ENCODE assay signal across 12 cellular contexts in the genomic region with DNA sequence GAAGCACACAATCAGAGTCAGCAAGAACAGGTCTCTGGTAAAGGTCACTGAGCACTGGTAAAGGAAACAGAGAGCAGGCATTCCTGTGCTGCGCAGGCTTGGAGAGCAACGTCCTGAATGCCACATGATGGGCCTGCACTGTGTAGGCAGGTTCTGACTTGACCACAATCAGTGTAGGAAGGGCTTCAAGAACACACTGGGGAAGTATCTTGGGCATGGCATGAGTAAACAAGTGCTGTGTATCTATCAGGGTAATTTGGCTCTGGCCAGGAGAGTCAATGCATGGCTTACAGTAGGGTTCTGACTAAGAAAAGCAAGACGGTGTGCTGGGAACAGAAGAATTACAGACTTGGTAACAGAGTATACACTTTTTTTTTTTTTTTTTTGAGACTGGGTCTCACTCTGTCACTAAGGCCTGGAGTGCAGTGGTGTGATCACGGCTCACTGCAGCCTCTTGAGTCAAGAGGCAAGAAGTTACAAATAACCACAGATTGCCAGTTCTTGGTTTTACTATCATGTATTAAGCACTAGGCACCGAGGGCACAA. TPM values are rescaled to one million over a fixed set of nuclear protein-coding genes. Genes with fewer than 3 reads are reported as not detected.
DNase-seq lines count a peak whose midpoint lies in the region; ATAC-seq, FAIRE-seq and TF ChIP-seq lines count a peak whose summit lies in the region.
"Had no signal": no experiment of that assay in that cellular context is flagged by ENCODE, and none has a peak within 500 bp of the region (broad histone marks: within the 10 kb centered on the region; RNA-seq: fewer than 3 reads in every experiment).

No MANE protein-coding gene starts in this region.

- H3K27me3 ChIP-seq in Loucy (ENCODE audit: insufficient read depth, low read length, poor library complexity, severe bottlenecking) (no peaks in the 10 kb centered on the region), colonic mucosa (no peaks in the 10 kb centered on the region), pancreas (no peaks in the 10 kb centered on the region)

- no peaks in the 10 kb centered on the region for H3K9me3 ChIP-seq in Loucy (ENCODE audit: insufficient read depth, low read depth, low read length)
- H3K9me3 ChIP-seq in colonic mucosa = no peaks in the 10 kb centered on the region
- H3K9me3 ChIP-seq in pancreas = no peaks in the 10 kb centered on the region

- peak overlapping the region; percentile 54 for H3K27ac ChIP-seq in colonic mucosa
- H3K27ac ChIP-seq in pancreas = peak overlapping the region in 3 of 4 donors; percentile 4 to 21 (median 15)

- ATAC-seq in pancreas (peak; percentile 63 to 83 (median 66)), HG03097 (IDR thresholded peaks at IDR 0.05; ENCODE audit: low FRiP score, unreplicated experiment) (no peak), HG03108 (IDR thresholded peaks at IDR 0.05; ENCODE audit: unreplicated experiment) (no peak)

- H3K9me2 ChIP-seq in Loucy (replicated peaks; ENCODE audit: low read depth, low read length) = no peaks in the 10 kb centered on the region

- peaks cover 65% of the 10 kb centered on the region for H3K79me2 ChIP-seq in Loucy (ENCODE audit: insufficient read depth, low read length)

- H4K20me1 ChIP-seq in Loucy (ENCODE audit: insufficient read depth, low read length, poor library complexity, severe bottlenecking) = no peaks in the 10 kb centered on the region

- peaks cover 52% of the 10 kb centered on the region for H3F3A ChIP-seq in Loucy (ENCODE audit: low read depth)

- FAIRE-seq in GM12891 (lab: Jason Lieb, UNC) (peak; percentile 33), pancreas (lab: Jason Lieb, UNC) (no peak)

- in situ Hi-C loops in ACHN (cut with HindIII; ENCODE audit: low pct_ligation_motif_present, low pct_unique_long_range_greater_than_20kb, low sequenced_read_pairs) = no loop called here

- peak overlapping the region; percentile 67 for H3K4me3 ChIP-seq in Loucy (ENCODE audit: low read length, poor library complexity, severe bottlenecking)
- H3K4me3 ChIP-seq in colonic mucosa = no peak overlapping the region
- no peak overlapping the region for H3K4me3 ChIP-seq in pancreas

- no peak for TF ChIP-seq POLR2A in GM12891 (IDR thresholded peaks at IDR 0.05; ENCODE audit: low read depth, low read length)

- intact Hi-C loops in colonic mucosa (cut with DNase I) = loop anchor here (10.0 kb wide), 1 partner anchor 58 kb away; no protein-coding TSS in a partner anchor
- intact Hi-C loops in pancreas (cut with DNase I) = no loop called here

- peaks cover 50% of the 10 kb centered on the region for H3K36me3 ChIP-seq in Loucy (ENCODE audit: insufficient read depth, low read length)
- no peaks in the 10 kb centered on the region for H3K36me3 ChIP-seq in colonic mucosa
- H3K36me3 ChIP-seq in pancreas = peaks cover 0 to 18% (median 4%) of the 10 kb centered on the region in 3 donors

- H3K4me1 ChIP-seq in Loucy (ENCODE audit: insufficient read depth, low read length, poor library complexity, severe bottlenecking) (peaks cover 90% of the 10 kb centered on the region), colonic mucosa (peaks cover 23% of the 10 kb centered on the region), pancreas (peaks cover 16 to 29% (median 26%) of the 10 kb centered on the region in 3 donors)

- DNase-seq in GM12891 (ENCODE audit: insufficient read length, low spot score) (no peak), colonic mucosa (no peak), pancreas (no peak), ACHN (no peak), NOMO-1 treated with DMSO at 0.1 percent for 48 hours (lab: John Stamatoyannopoulos, UW; ENCODE audit: unreplicated experiment) (no peak)
- DNase-seq: EL, NCI-H2029 treated with DMSO at 0.1 percent for 48 hours had no signal

- no peak overlapping the region for H2AFZ ChIP-seq in Loucy (ENCODE audit: low read length)

- peak overlapping the region; percentile 93 for H3K9ac ChIP-seq in Loucy (ENCODE audit: low read depth, low read length, poor library complexity, severe bottlenecking)
- peak overlapping the region in 1 of 2 donors; percentile 16 for H3K9ac ChIP-seq in colonic mucosa (ENCODE audit: low read depth in 2 of 2, low read length in 2 of 2)

- H3K4me2 ChIP-seq in Loucy (ENCODE audit: low read depth, low read length, poor library complexity, severe bottlenecking) = peak overlapping the region; percentile 81

- WGBS in pancreas, 2 donors = 56 to 57% methylated on average over 5 of the region's 5 CpGs

- TF ChIP-seq CTCF in Loucy (conservative IDR thresholded peaks at IDR 0.05; ENCODE audit: low read length) (no peak), colonic mucosa (IDR thresholded peaks at IDR 0.05) (no peak), pancreas (IDR thresholded peaks at IDR 0.05) (no peak)

TF ChIP-seq in GM12891, 5 proteins besides CTCF, POLR2A, EP300 and RAD21:
- no peak for TF ChIP-seq PAX5 (IDR thresholded peaks at IDR 0.05; ENCODE audit: insufficient read depth, low read length, severe bottlenecking)
- no peak for TF ChIP-seq POLR2AphosphoS5 (IDR thresholded peaks at IDR 0.05; ENCODE audit: low read depth, low read length)
- no peak for TF ChIP-seq POU2F2 (IDR thresholded peaks at IDR 0.05; ENCODE audit: low read depth, low read length)
- TF ChIP-seq TAF1 (IDR thresholded peaks at IDR 0.05; ENCODE audit: low read depth, low read length) = no peak
- TF ChIP-seq SPI1 (IDR thresholded peaks at IDR 0.05; ENCODE audit: low read depth, low read length) = no peak

RNA-seq across cellular contexts. Expression of a gene that starts 30.6 kb away (rescaled TPM):
- 19.7 TPM for polyA plus RNA-seq in GM12891 (2012; ENCODE audit: low read depth, missing spikeins)
- total RNA-seq in colonic mucosa (10 to 100 TPM; 35.9 to 49.1 TPM), pancreas (10 to 100 TPM; 16.1 to 35.8 (median 27.0) TPM)
- polyA plus RNA-seq in pancreas = 10 to 100 TPM; 13.4 to 13.8 TPM

RNA-seq across cellular contexts. Expression of a gene that starts 45.5 kb away (rescaled TPM):
- not detected for polyA plus RNA-seq in GM12891 (2012; ENCODE audit: low read depth, missing spikeins)
- 1 to 10 TPM in 1 of 2 donors, under 1 TPM in 1; 0.58 to 1.6 TPM for total RNA-seq in colonic mucosa
- total RNA-seq in pancreas = 1 to 10 TPM in 1 of 6 donors, under 1 TPM in 4, not detected in 1; 0.04 to 1.8 (median 0.14) TPM
- polyA plus RNA-seq in pancreas = under 1 TPM; 0.15 to 0.19 TPM
- total RNA-seq: esophagus mucosa, lung microvascular endothelial cell had no signal

Comparison
In these comparisons a context has a peak if more than half of its experiments do, and no peak if none do; other contexts are left out.
1. ATAC-seq: peak in pancreas (4 of 4); none in HG03097 (single experiment) and HG03108 (single experiment).